22 cellular contexts compared by ENCODE assay signal in genomic region chr13:101516262-101516661, GRCh38.
A peak's percentile ranks its signal among the peaks of the same experiment; 100 is the strongest.
DNase-seq lines count a peak whose midpoint lies in the region; ATAC-seq and TF ChIP-seq lines count a peak whose summit lies in the region.
"Had no signal": no experiment of that assay in that cellular context is flagged by ENCODE, and none has a peak within 500 bp of the region (broad histone marks: within the 10 kb centered on the region; RNA-seq: fewer than 3 reads in every experiment).

No MANE protein-coding gene starts in this region.

- peak; percentile 30 for DNase-seq in GM23248
- no peak for DNase-seq in SK-N-SH
- DNase-seq in amniotic epithelial cell (ENCODE audit: low read depth) = peak; percentile 59
- no peak for DNase-seq in osteocyte (ENCODE audit: extremely low spot score, unreplicated experiment)
- DNase-seq in activated CD8-positive, alpha-beta memory T cell treated with anti-CD3 and anti-CD28 coated beads for 24 hours = no peak
- DNase-seq in activated gamma-delta T cell (lab: John Stamatoyannopoulos, UW) = no peak
- DNase-seq in NCI-H1436 treated with DMSO at 0.1 percent for 48 hours (lab: John Stamatoyannopoulos, UW) = no peak
- DNase-seq: Caco-2; CD8-positive, alpha-beta T cell; DMS153; DND-41; EL; GDM1; H9 had no signal

- peaks cover 4% of the 10 kb centered on the region; the same call in 1 of the 2 replicates for H4K20me1 ChIP-seq in GM23248 (ENCODE audit: insufficient read depth)
- no peaks in the 10 kb centered on the region for H4K20me1 ChIP-seq in SK-N-SH (ENCODE audit: insufficient read depth)
- H4K20me1 ChIP-seq: BLaER1 had no signal

- CTCF ChIA-PET in SK-N-SH (lab: Yijun Ruan, JAX) = interaction anchor here (0.6 to 3.5 kb wide), 7 partner anchors 9 to 1040 kb away, joined by 3 to 13 read pairs (median 3); no protein-coding TSS in a partner anchor

- H3K4me1 Mint-ChIP-seq in osteocyte (ENCODE audit: unreplicated experiment) = peaks cover 90% of the 10 kb centered on the region
- H3K4me1 Mint-ChIP-seq: B cell had no signal

- H3K4me3 ChIP-seq in GM23248 (no peak overlapping the region), SK-N-SH (ENCODE audit: low read depth in 2 of 2, low read length in 1 of 2) (peak overlapping the region in 1 of 2 experiments; percentile 17; a peak in 1 of 4 replicates)
- H3K4me3 ChIP-seq: BLaER1, GM12878, GM23338 had no signal

- no peaks in the 10 kb centered on the region for H3K36me3 ChIP-seq in GM23248 (ENCODE audit: low read depth)
- no peaks in the 10 kb centered on the region for H3K36me3 ChIP-seq in SK-N-SH (replicated peaks in 1 of 2; ENCODE audit: control insufficient read depth in 1 of 2, insufficient read depth in 2 of 2, low read length in 1 of 2)
- H3K36me3 ChIP-seq: BLaER1 had no signal

- H3K79me2 ChIP-seq in GM23248 (ENCODE audit: insufficient read depth) (peaks cover 97% of the 10 kb centered on the region), SK-N-SH (ENCODE audit: insufficient read depth) (peaks cover 74% of the 10 kb centered on the region)

- H3K9me3 ChIP-seq in GM23248 (ENCODE audit: low read depth) (no peaks in the 10 kb centered on the region), SK-N-SH (no peaks in the 10 kb centered on the region)
- H3K9me3 ChIP-seq: BLaER1, Caco-2 had no signal

- TF ChIP-seq CTCF in SK-N-SH (IDR thresholded peaks at IDR 0.05) = no peak
- no peak for TF ChIP-seq CTCF in osteocyte (IDR thresholded peaks at IDR 0.05)

- POLR2A ChIA-PET in SK-N-SH (lab: Yijun Ruan, JAX) = no interaction called here

- no peak for ATAC-seq in GM21381 (IDR thresholded peaks at IDR 0.05; ENCODE audit: unreplicated experiment)
- ATAC-seq: CD8-positive, alpha-beta T cell; GM23338; HCT116 had no signal

- H3K27ac ChIP-seq in GM23248 = peak overlapping the region; percentile 3
- H3K27ac ChIP-seq in SK-N-SH (ENCODE audit: low read depth in 2 of 2, low read length in 1 of 2) = peak overlapping the region; percentile 47 to 73; a peak in 3 of 4 replicates
- H3K27ac ChIP-seq: BLaER1, C4-2B had no signal

- H3K4me2 ChIP-seq in GM23248 (ENCODE audit: unreplicated experiment) (peak overlapping the region; percentile 29), SK-N-SH (peak overlapping the region; percentile 51)
- H3K4me2 ChIP-seq: BLaER1, GM23338 had no signal

- H3K27me3 Mint-ChIP-seq in osteocyte (ENCODE audit: unreplicated experiment) = no peaks in the 10 kb centered on the region
- H3K27me3 Mint-ChIP-seq: B cell had no signal

- H3K9ac ChIP-seq in GM23248 = no peak overlapping the region
- H3K9ac ChIP-seq in SK-N-SH = peak overlapping the region; percentile 15; the same call in 1 of the 2 replicates
- H3K9ac ChIP-seq: BLaER1 had no signal

- peaks cover 3% of the 10 kb centered on the region for H3K9me3 Mint-ChIP-seq in osteocyte (ENCODE audit: unreplicated experiment)
- H3K9me3 Mint-ChIP-seq: CD8-positive, alpha-beta T cell; GM23338; H9 had no signal

- peaks cover 39% of the 10 kb centered on the region for H3K36me3 Mint-ChIP-seq in osteocyte (ENCODE audit: unreplicated experiment)
- H3K36me3 Mint-ChIP-seq: CD4-positive, CD25-positive, alpha-beta regulatory T cell; CD8-positive, alpha-beta T cell had no signal

- peak overlapping the region; percentile 39 for H3K27ac Mint-ChIP-seq in osteocyte (ENCODE audit: unreplicated experiment)
- H3K27ac Mint-ChIP-seq: B cell; CD4-positive, CD25-positive, alpha-beta regulatory T cell; CD8-positive, alpha-beta T cell; GM23338; H9 had no signal

- H3K9me2 ChIP-seq in GM23248 (ENCODE audit: insufficient read depth) (no peaks in the 10 kb centered on the region), SK-N-SH (no peaks in the 10 kb centered on the region)

- in situ Hi-C loops in GM23248 (cut with MboI) = no loop called here

- no peak for TF ChIP-seq RAD21 in SK-N-SH (IDR thresholded peaks at IDR 0.05; ENCODE audit: low read length)

- TF ChIP-seq EP300 in SK-N-SH (IDR thresholded peaks at IDR 0.05; ENCODE audit: borderline replicate concordance in 1 of 2, low read depth in 1 of 2, low read length in 1 of 2) = peak in 1 of 2 experiments; percentile 70; a peak in 1 of 4 replicates

- no peak overlapping the region for H3K4me3 Mint-ChIP-seq in osteocyte (ENCODE audit: unreplicated experiment)
- H3K4me3 Mint-ChIP-seq: B cell; CD4-positive, CD25-positive, alpha-beta regulatory T cell; CD8-positive, alpha-beta T cell; GM23338; H9 had no signal

- no peak overlapping the region for H2AFZ ChIP-seq in GM23248
- peak overlapping the region; percentile 17; the same call in 1 of the 2 replicates for H2AFZ ChIP-seq in SK-N-SH (ENCODE audit: low read depth)
- H2AFZ ChIP-seq: GM23338 had no signal

- H3K27me3 ChIP-seq in GM23248 (replicated peaks; ENCODE audit: insufficient read depth) = no peaks in the 10 kb centered on the region
- no peaks in the 10 kb centered on the region for H3K27me3 ChIP-seq in SK-N-SH (ENCODE audit: insufficient read depth)
- H3K27me3 ChIP-seq: BLaER1 had no signal

- WGBS in GM23248 (ENCODE audit: low coverage in 1 of 2, low lambda C conversion rate in 2 of 2, missing lambda C conversion rate in 2 of 2), 2 experiments = 73 to 82% methylated on average over 2 of the region's 2 CpGs
- WGBS in SK-N-SH (ENCODE audit: low lambda C conversion rate) = 14% methylated on average over 2 of the region's 2 CpGs

- H3F3A ChIP-seq in GM23248 (ENCODE audit: insufficient read depth) = peaks cover 59% of the 10 kb centered on the region
- peaks cover 48% of the 10 kb centered on the region for H3F3A ChIP-seq in SK-N-SH (replicated peaks; ENCODE audit: insufficient read depth)

- H3K4me1 ChIP-seq in GM23248 (ENCODE audit: insufficient read depth) (peaks cover 75% of the 10 kb centered on the region), SK-N-SH (ENCODE audit: control insufficient read depth in 1 of 2, insufficient read depth in 2 of 2, low read depth in 1 of 2, low read length in 1 of 2) (peaks cover 18 to 43% of the 10 kb centered on the region in 2 experiments)
- H3K4me1 ChIP-seq: Caco-2 had no signal

TF ChIP-seq in SK-N-SH, 30 proteins besides CTCF, POLR2A, EP300 and RAD21 (continues in another document):
- TF ChIP-seq ZBTB33 (IDR thresholded peaks at IDR 0.05; ENCODE audit: borderline replicate concordance, low read depth) (no peak), PBX3 (IDR thresholded peaks at IDR 0.05) (peak; percentile 68), GABPA (IDR thresholded peaks at IDR 0.05; ENCODE audit: low read depth) (no peak), REST (IDR thresholded peaks at IDR 0.05; ENCODE audit: low read depth, low read length) (no peak), FOSL2 (IDR thresholded peaks at IDR 0.05; ENCODE audit: borderline replicate concordance, low read depth) (peak; percentile 57; the same call in 1 of the 2 replicates), RXRA (IDR thresholded peaks at IDR 0.05; ENCODE audit: borderline replicate concordance, low read depth) (no peak), TCF12 (IDR thresholded peaks at IDR 0.05) (peak; percentile 74), FOXJ3 (CRISPR knock-in tag; IDR thresholded peaks at IDR 0.05) (no peak), EZH2phosphoT487 (IDR thresholded peaks at IDR 0.05; ENCODE audit: borderline replicate concordance, low read depth) (no peak), TEAD4 (IDR thresholded peaks at IDR 0.05; ENCODE audit: borderline replicate concordance, insufficient read depth) (peak; percentile 65; the same call in 1 of the 2 replicates)

Comparison
In these comparisons a context has a peak if more than half of its experiments do, and no peak if none do; other contexts are left out.
1. DNase-seq: peak in GM23248 (single experiment) and amniotic epithelial cell (single experiment); none in SK-N-SH (single experiment), osteocyte (single experiment), activated CD8-positive, alpha-beta memory T cell treated with anti-CD3 and anti-CD28 coated beads for 24 hours (single experiment), activated gamma-delta T cell (single experiment) and NCI-H1436 treated with DMSO at 0.1 percent for 48 hours (single experiment).